11 cellular contexts compared by ENCODE assay signal in the genomic region with DNA sequence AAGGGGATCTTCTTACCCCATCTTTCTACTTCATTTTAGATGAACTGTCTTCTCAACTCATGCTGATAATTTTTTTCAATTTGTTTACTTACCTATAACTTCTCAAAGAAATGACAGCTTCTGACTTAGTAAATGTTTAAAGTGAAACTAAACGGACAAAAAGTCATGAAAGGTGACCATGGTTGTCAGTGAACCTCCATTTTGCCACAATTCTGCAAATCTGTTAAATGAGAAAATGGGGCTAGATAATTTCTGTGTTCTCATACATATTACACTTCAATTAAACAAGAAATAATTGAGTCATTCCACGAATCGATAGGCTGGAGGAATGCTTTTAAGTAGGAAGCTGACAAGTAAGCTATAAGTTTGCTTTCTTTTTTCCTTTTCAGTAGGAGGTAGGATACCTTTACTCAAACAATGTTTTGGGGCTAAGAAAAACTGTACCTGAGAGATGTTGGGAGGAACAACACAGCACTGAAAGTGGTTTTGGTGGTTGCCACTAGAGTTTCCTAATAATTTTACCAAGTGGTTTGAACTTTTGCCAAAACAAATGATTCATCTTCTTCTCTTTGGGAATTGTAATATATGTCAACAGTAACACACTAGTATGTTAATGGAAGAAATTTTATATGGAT. TPM values are rescaled to one million over a fixed set of nuclear protein-coding genes. Genes with fewer than 3 reads are reported as not detected.
A peak's percentile ranks its signal among the peaks of the same experiment; 100 is the strongest.
DNase-seq lines count a peak whose midpoint lies in the region; ATAC-seq and TF ChIP-seq lines count a peak whose summit lies in the region.
"Had no signal": no experiment of that assay in that cellular context is flagged by ENCODE, and none has a peak within 500 bp of the region (broad histone marks: within the 10 kb centered on the region; RNA-seq: fewer than 3 reads in every experiment).

No MANE protein-coding gene starts in this region.

- H3K4me3 Mint-ChIP-seq in H9 = no peak overlapping the region

- H3K9me3 ChIP-seq in H9 (ENCODE audit: control insufficient read depth, low read depth, low read length) (no peaks in the 10 kb centered on the region), psoas muscle (no peaks in the 10 kb centered on the region)
- H3K9me3 ChIP-seq: adrenal gland had no signal

- TF ChIP-seq CTCF in H9 (conservative IDR thresholded peaks at IDR 0.05) (no peak), psoas muscle (IDR thresholded peaks at IDR 0.05) (no peak)

- H2AFZ ChIP-seq in H9 (ENCODE audit: low read length) = no peak overlapping the region

- no peak for ATAC-seq in psoas muscle
- no peak for ATAC-seq in GM19397 (IDR thresholded peaks at IDR 0.05; ENCODE audit: unreplicated experiment)
- ATAC-seq in GM18870 (IDR thresholded peaks at IDR 0.05; ENCODE audit: unreplicated experiment) = no peak
- no peak for ATAC-seq in HG03565 (IDR thresholded peaks at IDR 0.05; ENCODE audit: unreplicated experiment)
- no peak for ATAC-seq in HG03039 (IDR thresholded peaks at IDR 0.05; ENCODE audit: unreplicated experiment)
- ATAC-seq: left ventricle myocardium superior had no signal

- H3K4me1 Mint-ChIP-seq in H9 = peaks cover 42 to 60% of the 10 kb centered on the region in 2 experiments

- peaks cover 0 to 3% of the 10 kb centered on the region in 2 experiments; a peak in 3 of 5 replicates for H3K9me3 Mint-ChIP-seq in H9

- no peak overlapping the region for H3K4ac ChIP-seq in H9 (ENCODE audit: low read depth, low read length)

- H3K79me2 ChIP-seq in H9 (ENCODE audit: insufficient read depth, low read length) = no peaks in the 10 kb centered on the region

- H3K27me3 Mint-ChIP-seq in H9 (ENCODE audit: low read depth) = no peaks in the 10 kb centered on the region

- peak overlapping the region; percentile 35 for H3K4me2 ChIP-seq in H9 (ENCODE audit: insufficient read depth, insufficient read length, low read length)

- peak overlapping the region; percentile 84 for H3K27ac ChIP-seq in H9 (ENCODE audit: insufficient read length, low read depth, low read length)
- H3K27ac ChIP-seq in psoas muscle = no peak overlapping the region
- H3K27ac ChIP-seq: adrenal gland, WERI-Rb-1 had no signal

- no peak overlapping the region for H2BK15ac ChIP-seq in H9 (ENCODE audit: low read depth, low read length)

- intact Hi-C loops in psoas muscle (cut with DNase I) = no loop called here

- H3K14ac ChIP-seq in H9 (ENCODE audit: insufficient read depth, low read length) = no peak overlapping the region

- no peak overlapping the region for H2BK5ac ChIP-seq in H9 (ENCODE audit: insufficient read length, low read length)

- H3K27me3 ChIP-seq in H9 (ENCODE audit: insufficient read depth, low read length) (no peaks in the 10 kb centered on the region), psoas muscle (ENCODE audit: insufficient read depth in 3 of 3, low read length in 2 of 3) (no peaks in the 10 kb centered on the region)
- H3K27me3 ChIP-seq: adrenal gland had no signal

- WGBS in H9 (ENCODE audit: extremely low coverage, insufficient read length, low lambda C conversion rate) = no CpG with 5 or more reads among the region's 3 CpGs
- WGBS in psoas muscle, 3 donors = 72 to 81% (median 76%) methylated on average over 3 of the region's 3 CpGs

- no peaks in the 10 kb centered on the region for H3K79me1 ChIP-seq in H9 (ENCODE audit: insufficient read depth, low read depth, low read length, poor library complexity, severe bottlenecking)

- H2BK12ac ChIP-seq in H9 (ENCODE audit: insufficient read length, low read depth, low read length) = no peak overlapping the region

- no peak overlapping the region for H3K9ac ChIP-seq in H9 (ENCODE audit: extremely low read depth, insufficient read length, low read length)

- H4K5ac ChIP-seq in H9 (ENCODE audit: insufficient read length, low read depth, low read length) = no peak overlapping the region

- DNase-seq in H9 = no peak
- DNase-seq in OCI-M1 (lab: John Stamatoyannopoulos, UW) = peak; percentile 64
- DNase-seq in fibroblast of gingiva (ENCODE audit: low read depth) = peak; percentile 45
- DNase-seq in psoas muscle = no peak
- DNase-seq: adrenal gland, left ventricle myocardium superior, WERI-Rb-1 had no signal

- no peaks in the 10 kb centered on the region for H3K23me2 ChIP-seq in H9 (ENCODE audit: insufficient read length, low read depth, low read length, poor library complexity, severe bottlenecking)

- H3K4me3 ChIP-seq in psoas muscle = peak overlapping the region; percentile 29
- H3K4me3 ChIP-seq: adrenal gland had no signal

- H3K36me3 ChIP-seq in psoas muscle (ENCODE audit: insufficient read depth in 1 of 2, low read depth in 1 of 2) = no peaks in the 10 kb centered on the region
- H3K36me3 ChIP-seq: adrenal gland, WERI-Rb-1 had no signal

- H3K36me3 Mint-ChIP-seq in H9 (ENCODE audit: insufficient read depth in 1 of 3, low read depth in 3 of 3) = peaks cover 0 to 8% (median 4%) of the 10 kb centered on the region in 3 experiments; a peak in 3 of 7 replicates

- no peak overlapping the region for H2BK120ac ChIP-seq in H9 (ENCODE audit: low read depth, low read length, poor library complexity, severe bottlenecking)

- H4K20me1 ChIP-seq in H9 (ENCODE audit: control insufficient read depth, insufficient read depth, insufficient read length) = no peaks in the 10 kb centered on the region

- peak overlapping the region; percentile 63 for H3T11ph ChIP-seq in H9 (ENCODE audit: low read length)

- H2AK5ac ChIP-seq in H9 (ENCODE audit: insufficient read length, low read length) = no peak overlapping the region

- peak overlapping the region; percentile 88 to 99 (median 97); a peak in 6 of 7 replicates for H3K27ac Mint-ChIP-seq in H9

- H2BK20ac ChIP-seq in H9 (ENCODE audit: low read depth, low read length, poor library complexity, severe bottlenecking) = no peak overlapping the region

- H4K91ac ChIP-seq in H9 (ENCODE audit: insufficient read length, low read depth, low read length) = no peak overlapping the region

- H3K4me1 ChIP-seq in H9 (ENCODE audit: insufficient read depth, low read length) = peaks cover 14% of the 10 kb centered on the region; the same call in 1 of the 2 replicates
- H3K4me1 ChIP-seq in psoas muscle = no peaks in the 10 kb centered on the region
- H3K4me1 ChIP-seq: adrenal gland had no signal

- H3K18ac ChIP-seq in H9 (ENCODE audit: insufficient read length, low read depth, low read length) = no peak overlapping the region

- H3K23ac ChIP-seq in H9 (ENCODE audit: insufficient read length, low read depth, low read length) = no peak overlapping the region

- H3K56ac ChIP-seq in H9 (ENCODE audit: insufficient read length, low read depth, low read length) = no peak overlapping the region

- no peak overlapping the region for H4K8ac ChIP-seq in H9 (replicated peaks; ENCODE audit: insufficient read length, low read depth, low read length)

RNA-seq across cellular contexts. Expression of gene DYNAP, which starts 17.1 kb away (rescaled TPM):
- total RNA-seq in H9 (2021) (2.3 and 2.5 TPM in 2 replicates), psoas muscle (not detected)
- polyA plus RNA-seq in psoas muscle = not detected
- total RNA-seq: adrenal gland, left ventricle myocardium superior had no signal
- polyA plus RNA-seq: adrenal gland had no signal

Comparison
In these comparisons a context has a peak if more than half of its experiments do, and no peak if none do; other contexts are left out.
1. DNase-seq: peak in OCI-M1 (single experiment) and fibroblast of gingiva (single experiment); none in H9 (single experiment) and psoas muscle (0 of 2).